In the genomic region with DNA sequence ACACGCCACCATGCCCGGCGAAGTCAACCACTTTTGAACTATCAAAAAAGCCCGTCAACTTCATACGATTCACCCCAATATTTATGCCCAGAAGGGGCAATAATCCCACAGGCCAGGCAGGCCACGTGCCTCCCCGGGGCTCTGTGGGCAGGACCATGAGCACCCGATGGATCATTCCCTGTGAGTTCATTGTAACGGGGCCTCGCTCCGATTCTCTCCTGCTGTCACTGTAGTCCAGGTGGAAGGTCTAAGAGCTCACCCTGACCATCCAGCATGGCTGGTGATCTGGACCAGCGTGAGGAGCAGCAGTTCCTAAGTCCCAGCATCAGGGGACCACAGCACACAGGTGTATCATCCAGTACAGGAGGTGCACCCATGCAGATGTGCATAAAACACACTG, we compare ENCODE assay signal across 17 cellular contexts.
A peak's percentile ranks its signal among the peaks of the same experiment; 100 is the strongest.
DNase-seq lines count a peak whose midpoint lies in the region; TF ChIP-seq lines count a peak whose summit lies in the region.
"Had no signal": no experiment of that assay in that cellular context is flagged by ENCODE, and none has a peak within 500 bp of the region (broad histone marks: within the 10 kb centered on the region; RNA-seq: fewer than 3 reads in every experiment).

No MANE protein-coding gene starts in this region.

- H3K27ac Mint-ChIP-seq in activated T-cell treated with anti-CD3 and anti-CD28 coated beads, Interleukin-2, amount 50 U/mL, for 24 hours: no peak overlapping the region

- H3K36me3 ChIP-seq in adrenal gland (replicated peaks in 1 of 2): peaks cover 0 to 3% of the 10 kb centered on the region in 2 donors
- peaks cover 0 to 14% (median 9%) of the 10 kb centered on the region in 6 donors for H3K36me3 ChIP-seq in spleen
- H3K36me3 ChIP-seq: HAP-1 had no signal

- TF ChIP-seq POLR2A in adrenal gland (IDR thresholded peaks at IDR 0.05) (no peak), spleen (IDR thresholded peaks at IDR 0.05) (no peak)

- H3K27ac ChIP-seq in adrenal gland (peak overlapping the region in 1 of 5 donors; percentile 41), spleen (no peak overlapping the region), substantia nigra (ENCODE audit: low read depth, low read length, poor library complexity, severe bottlenecking) (no peak overlapping the region)

- H3K27me3 Mint-ChIP-seq in activated T-cell treated with anti-CD3 and anti-CD28 coated beads, Interleukin-2, amount 50 U/mL, for 24 hours: no peaks in the 10 kb centered on the region

- H3K27me3 ChIP-seq in adrenal gland (no peaks in the 10 kb centered on the region), spleen (replicated peaks in 1 of 7) (no peaks in the 10 kb centered on the region)

- no peaks in the 10 kb centered on the region for H3K36me3 Mint-ChIP-seq in activated T-cell treated with anti-CD3 and anti-CD28 coated beads, Interleukin-2, amount 50 U/mL, for 24 hours (ENCODE audit: low read depth)

- peak; percentile 3 for DNase-seq in activated T-cell treated with anti-CD3 and anti-CD28 coated beads, Interleukin-2, amount 50 U/mL, for 24 hours
- DNase-seq in activated T-cell treated with anti-CD3 and anti-CD28 coated beads, Interleukin-2, amount 50 U/mL, for 1 hour: no peak
- DNase-seq in adrenal gland (peak in 4 of 7 donors; percentile 3 to 48 (median 8)), mesenteric fat pad (ENCODE audit: low spot score) (peak; percentile 59), spleen (peak; percentile 12), substantia nigra (lab: John Stamatoyannopoulos, UW) (no peak), putamen (ENCODE audit: low spot score) (no peak)
- DNase-seq in effector CD8-positive, alpha-beta T cell (lab: John Stamatoyannopoulos, UW): no peak
- DNase-seq: C1 segment of cervical spinal cord, COR-L47, DMS153, MV-4-11, NCI-H146, NCI-H345, NCI-H69, PC-3 had no signal

- intact Hi-C loops in adrenal gland (cut with DNase I) (no loop called here), spleen (cut with DNase I; ENCODE audit: low total_unique reads) (no loop called here)

- no peaks in the 10 kb centered on the region for H3K9me3 Mint-ChIP-seq in activated T-cell treated with anti-CD3 and anti-CD28 coated beads, Interleukin-2, amount 50 U/mL, for 24 hours

- no peaks in the 10 kb centered on the region for H3K9me3 ChIP-seq in adrenal gland (replicated peaks in 1 of 3)
- H3K9me3 ChIP-seq in spleen: peaks cover 0 to 7% (median 0%) of the 10 kb centered on the region in 8 donors
- H3K9me3 ChIP-seq: HAP-1 had no signal

- H3K4me3 Mint-ChIP-seq in activated T-cell treated with anti-CD3 and anti-CD28 coated beads, Interleukin-2, amount 50 U/mL, for 24 hours: no peak overlapping the region

- H3K4me3 ChIP-seq in adrenal gland (no peak overlapping the region), spleen (no peak overlapping the region)
- H3K4me3 ChIP-seq: HAP-1 had no signal

- 93 to 97% (median 94%) methylated on average over 11 to 12 of the region's 12 CpGs for WGBS in adrenal gland, 4 donors
- 89 to 97% (median 97%) methylated on average over 12 of the region's 12 CpGs for WGBS in spleen, 5 donors

- H3K4me1 ChIP-seq in adrenal gland (replicated peaks in 1 of 2): no peaks in the 10 kb centered on the region
- peaks cover 0 to 27% (median 3%) of the 10 kb centered on the region in 6 donors for H3K4me1 ChIP-seq in spleen
- H3K4me1 ChIP-seq: HAP-1 had no signal

- TF ChIP-seq CTCF in adrenal gland (IDR thresholded peaks at IDR 0.05): no peak
- TF ChIP-seq CTCF in spleen (IDR thresholded peaks at IDR 0.05 in 8 of 11, conservative IDR thresholded peaks at IDR 0.05 in 3 of 11): no peak

- no peaks in the 10 kb centered on the region for H3K4me1 Mint-ChIP-seq in activated T-cell treated with anti-CD3 and anti-CD28 coated beads, Interleukin-2, amount 50 U/mL, for 24 hours (ENCODE audit: low read depth)

Comparison
In these comparisons a context has a peak if more than half of its experiments do, and no peak if none do; other contexts are left out.
1. DNase-seq: peak in activated T-cell treated with anti-CD3 and anti-CD28 coated beads, Interleukin-2, amount 50 U/mL, for 24 hours (single experiment), adrenal gland (4 of 7), mesenteric fat pad (single experiment) and spleen (single experiment); none in activated T-cell treated with anti-CD3 and anti-CD28 coated beads, Interleukin-2, amount 50 U/mL, for 1 hour (single experiment), substantia nigra (0 of 49), effector CD8-positive, alpha-beta T cell (single experiment) and putamen (single experiment).